In the genomic region with DNA sequence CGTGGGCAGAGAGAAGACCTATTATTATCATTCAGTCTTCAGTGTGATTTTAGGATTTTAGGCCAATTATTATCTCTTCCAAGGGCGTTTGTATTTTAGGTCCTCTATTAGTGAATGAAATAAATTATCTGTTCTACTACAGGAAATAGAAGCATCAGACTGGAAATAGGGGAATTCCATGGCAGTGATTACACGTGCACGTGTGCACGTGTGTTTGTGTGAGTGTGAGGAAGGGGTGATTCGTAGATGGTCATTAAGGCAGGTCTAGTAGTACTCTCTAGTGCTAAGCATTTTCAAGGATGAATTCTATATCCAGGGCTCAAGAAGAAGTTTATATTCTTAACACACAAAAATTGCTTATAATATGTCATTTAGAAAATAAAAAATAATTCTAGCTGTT, we compare ENCODE assay signal across 29 cellular contexts.
"Had no signal": no experiment of that assay in that cellular context is flagged by ENCODE, and none has a peak within 500 bp of the region (broad histone marks: within the 10 kb centered on the region; RNA-seq: fewer than 3 reads in every experiment).

No MANE protein-coding gene starts in this region.

- H3K4me3 Mint-ChIP-seq: activated CD4-positive, alpha-beta T cell treated with anti-CD3 and anti-CD28 coated beads, Interleukin-2, amount 10 ng/mL, durations not matched to agents 7 days and 5 days; activated CD8-positive, alpha-beta T cell treated with anti-CD3 and anti-CD28 coated beads, Interleukin-2, amount 10 ng/mL, durations not matched to agents 7 days and 5 days; activated naive CD4-positive, alpha-beta T cell treated with anti-CD3 and anti-CD28 coated beads for 36 hours; activated T-cell treated with anti-CD3 and anti-CD28 coated beads, Interleukin-2, amount 50 U/mL, for 24 hours had no signal

- H3K9me3 Mint-ChIP-seq: activated CD4-positive, alpha-beta T cell treated with anti-CD3 and anti-CD28 coated beads, Interleukin-2, amount 10 ng/mL, durations not matched to agents 7 days and 5 days; activated naive CD4-positive, alpha-beta T cell treated with anti-CD3 and anti-CD28 coated beads for 36 hours had no signal

- H3K4me1 Mint-ChIP-seq: activated CD4-positive, alpha-beta T cell treated with anti-CD3 and anti-CD28 coated beads, Interleukin-2, amount 10 ng/mL, durations not matched to agents 7 days and 5 days had no signal

- H3K36me3 Mint-ChIP-seq: activated naive CD4-positive, alpha-beta T cell treated with anti-CD3 and anti-CD28 coated beads, Interleukin-2, amount 50 U/mL, for 72 hours had no signal

- H3K27ac Mint-ChIP-seq: activated CD4-positive, alpha-beta T cell treated with anti-CD3 and anti-CD28 coated beads, Interleukin-2, amount 10 ng/mL, durations not matched to agents 7 days and 5 days; activated CD8-positive, alpha-beta T cell treated with anti-CD3 and anti-CD28 coated beads, Interleukin-2, amount 10 ng/mL, durations not matched to agents 7 days and 5 days; activated naive CD4-positive, alpha-beta T cell treated with anti-CD3 and anti-CD28 coated beads for 36 hours; activated naive CD4-positive, alpha-beta T cell treated with anti-CD3 and anti-CD28 coated beads, Interleukin-2, amount 50 U/mL, for 72 hours; activated T-cell treated with anti-CD3 and anti-CD28 coated beads, Interleukin-2, amount 50 U/mL, for 24 hours had no signal

- H3K27me3 Mint-ChIP-seq: activated CD4-positive, alpha-beta T cell treated with anti-CD3 and anti-CD28 coated beads, Interleukin-2, amount 10 ng/mL, durations not matched to agents 7 days and 5 days had no signal

- DNase-seq: activated CD4-positive, alpha-beta T cell treated with anti-CD3 and anti-CD28 coated beads, Interleukin-2, amount 10 ng/mL, durations not matched to agents 7 days and 5 days; activated CD4-positive, alpha-beta T cell treated with anti-CD3 and anti-CD28 coated beads, Interleukin-2, amount 50 U/mL, for 48 hours; activated CD8-positive, alpha-beta T cell treated with anti-CD3 and anti-CD28 coated beads, Interleukin-2, amount 10 ng/mL, durations not matched to agents 7 days and 5 days; activated gamma-delta T cell treated with Interleukin-2 at 50 U/mL for 16 hours; activated naive CD4-positive, alpha-beta T cell treated with anti-CD3 and anti-CD28 coated beads for 36 hours; activated T-cell treated with anti-CD3 and anti-CD28 coated beads, Interleukin-2, amount 50 U/mL, for 24 hours; adrenal gland; body of pancreas; caudate nucleus; Kasumi-1; KG1; MG63; MV-4-11; NCI-H1092 treated with DMSO at 0.1 percent for 48 hours; NCI-H1417; NCI-H146; NCI-H187; NCI-H2029 treated with DMSO at 0.1 percent for 48 hours; NCI-H2107; NCI-H2171; NCI-H510A; NCI-H526; NCI-H748 treated with DMSO at 0.1 percent for 48 hours; NK-92 treated with Interleukin-12 subunit alpha and Interleukin-12 subunit beta, amount 100 ng/mL, for 24 hours; PC-3; Right ventricle myocardium superior; SW 1271; T1000 had no signal
